8 cellular contexts compared by ENCODE assay signal in genomic region chr13:110561335-110562033, GRCh38. TPM values are rescaled to one million over a fixed set of nuclear protein-coding genes. Genes with fewer than 3 reads are reported as not detected.
DNase-seq lines count a peak whose midpoint lies in the region; ATAC-seq lines count a peak whose summit lies in the region.

Gene RAB20, minus strand, starts transcription at chr13:110561722. Its CDS starts 203 bp downstream, at chr13:110561519.

- peak; percentile 91 for DNase-seq in AG20443 (ENCODE audit: low spot score)
- peak; percentile 82 for DNase-seq in NOMO-1 treated with dmso at 0.1 percent for 144 hours (lab: John Stamatoyannopoulos, UW; ENCODE audit: unreplicated experiment)
- DNase-seq in activated CD8-positive, alpha-beta memory T cell treated with anti-CD3 and anti-CD28 coated beads, Interleukin-2, amount 50 U/mL, for 48 hours = peak; percentile 73
- DNase-seq in epidermal melanocyte (ENCODE audit: insufficient read length, low spot score) = peak; percentile 83
- peak; percentile 91 for DNase-seq in mucosa of gallbladder (ENCODE audit: low spot score)
- DNase-seq in stimulated activated CD8-positive, alpha-beta memory T cell treated with anti-CD3 and anti-CD28 coated beads, Interleukin-4, amount 100 ng/mL, for 24 hours (ENCODE audit: low read depth) = peak; percentile 34

- peak; percentile 75 for ATAC-seq in GM18909 (IDR thresholded peaks at IDR 0.05; ENCODE audit: poor library complexity, unreplicated experiment)
- peak; percentile 80 for ATAC-seq in HG03108 (IDR thresholded peaks at IDR 0.05; ENCODE audit: unreplicated experiment)

RNA-seq across cellular contexts. Expression of gene RAB20, which starts in this region (rescaled TPM):
- total RNA-seq in mucosa of gallbladder = 41.1 TPM

Comparison
In these comparisons a context has a peak if more than half of its experiments do, and no peak if none do; other contexts are left out.
1. Peak in every context shown above with its lines: DNase-seq and ATAC-seq.
2. DNase-seq: peak in every context shown above with its lines; median percentile 91 in AG20443; 91 in mucosa of gallbladder; 83 in epidermal melanocyte; 82 in NOMO-1 treated with dmso at 0.1 percent for 144 hours; 73 in activated CD8-positive, alpha-beta memory T cell treated with anti-CD3 and anti-CD28 coated beads, Interleukin-2, amount 50 U/mL, for 48 hours; 34 in stimulated activated CD8-positive, alpha-beta memory T cell treated with anti-CD3 and anti-CD28 coated beads, Interleukin-4, amount 100 ng/mL, for 24 hours.